26 cellular contexts compared by ENCODE assay signal in genomic region chr13:104487006-104487405, GRCh38.
DNase-seq lines count a peak whose midpoint lies in the region; ATAC-seq, FAIRE-seq and TF ChIP-seq lines count a peak whose summit lies in the region.
"Had no signal": no experiment of that assay in that cellular context is flagged by ENCODE, and none has a peak within 500 bp of the region (broad histone marks: within the 10 kb centered on the region; RNA-seq: fewer than 3 reads in every experiment).

No MANE protein-coding gene starts in this region.

- H3K36me3 ChIP-seq in astrocyte (ENCODE audit: insufficient read depth, low read length) (no peaks in the 10 kb centered on the region), fibroblast of lung (ENCODE audit: control insufficient read depth, insufficient read depth, low read length) (no peaks in the 10 kb centered on the region)

- peak; percentile 27 for DNase-seq in HS-27A (ENCODE audit: low read depth)
- peak; percentile 67 for DNase-seq in astrocyte (ENCODE audit: low read depth)
- peak; percentile 0 to 75 for DNase-seq in fibroblast of lung (ENCODE audit: low read depth in 2 of 2)
- DNase-seq in effector memory CD8-positive, alpha-beta T cell, result no peak
- DNase-seq in NCI-H2107 (lab: John Stamatoyannopoulos, UW), result no peak
- no peak for DNase-seq in GM19239 (ENCODE audit: insufficient read length, low spot score)
- DNase-seq: Caco-2; CD8-positive, alpha-beta T cell; DND-41; GM23248; H7; NCI-H1048; NCI-H1417 treated with DMSO at 0.1 percent for 48 hours; NCI-H1694 treated with DMSO at 0.1 percent for 48 hours; NCI-H2081; NCI-H526 treated with DMSO at 0.1 percent for 48 hours; SHP77 had no signal

- H3K9ac ChIP-seq in astrocyte (ENCODE audit: low read length), result no peak overlapping the region
- no peak overlapping the region for H3K9ac ChIP-seq in fibroblast of lung (ENCODE audit: insufficient read depth, low read length)
- H3K9ac ChIP-seq: GM23248, KMS-11 had no signal

- no peaks in the 10 kb centered on the region for H3K27me3 ChIP-seq in astrocyte (ENCODE audit: insufficient read depth, low read length)
- H3K27me3 ChIP-seq in fibroblast of lung (ENCODE audit: control insufficient read depth, insufficient read depth, low read length), result no peaks in the 10 kb centered on the region

- H3K27ac ChIP-seq in astrocyte (ENCODE audit: low read depth, low read length) (no peak overlapping the region), fibroblast of lung (ENCODE audit: insufficient read depth, low read length) (no peak overlapping the region)
- H3K27ac ChIP-seq: C4-2B, GM23248, KMS-11, RWPE1 had no signal

- no peaks in the 10 kb centered on the region for H3K36me3 Mint-ChIP-seq in astrocyte (ENCODE audit: low read depth, unreplicated experiment)
- no peaks in the 10 kb centered on the region for H3K36me3 Mint-ChIP-seq in nephron (ENCODE audit: low read depth)
- no peaks in the 10 kb centered on the region for H3K36me3 Mint-ChIP-seq in effector memory CD8-positive, alpha-beta T cell (ENCODE audit: insufficient read depth)
- H3K36me3 Mint-ChIP-seq: CD8-positive, alpha-beta T cell; IgD-negative memory B cell had no signal

- H3K4me1 Mint-ChIP-seq in astrocyte (ENCODE audit: low read depth, unreplicated experiment) (no peaks in the 10 kb centered on the region), nephron (peaks cover 20% of the 10 kb centered on the region)
- no peaks in the 10 kb centered on the region for H3K4me1 Mint-ChIP-seq in effector memory CD8-positive, alpha-beta T cell (ENCODE audit: low read depth in 2 of 2)
- H3K4me1 Mint-ChIP-seq: B cell, IgD-negative memory B cell had no signal

- FAIRE-seq in astrocyte (lab: Jason Lieb, UNC), result no peak
- FAIRE-seq in GM19239 (lab: Jason Lieb, UNC), result no peak
- FAIRE-seq: GM12892 had no signal

- no peak overlapping the region for H2AFZ ChIP-seq in astrocyte (ENCODE audit: low read depth, low read length)
- H2AFZ ChIP-seq in fibroblast of lung (ENCODE audit: low read length), result no peak overlapping the region
- H2AFZ ChIP-seq: GM23248 had no signal

- no peak overlapping the region for H3K4me3 Mint-ChIP-seq in astrocyte (ENCODE audit: unreplicated experiment)
- H3K4me3 Mint-ChIP-seq in nephron, result peak overlapping the region in 1 of 3 experiments; percentile 57
- no peak overlapping the region for H3K4me3 Mint-ChIP-seq in effector memory CD8-positive, alpha-beta T cell
- H3K4me3 Mint-ChIP-seq: B cell; CD8-positive, alpha-beta T cell; IgD-negative memory B cell had no signal

- H3K27me3 Mint-ChIP-seq in astrocyte (ENCODE audit: low read depth, unreplicated experiment), result no peaks in the 10 kb centered on the region
- H3K27me3 Mint-ChIP-seq in nephron (ENCODE audit: low read depth), result no peaks in the 10 kb centered on the region
- no peaks in the 10 kb centered on the region for H3K27me3 Mint-ChIP-seq in effector memory CD8-positive, alpha-beta T cell
- H3K27me3 Mint-ChIP-seq: B cell, IgD-negative memory B cell had no signal

- no peak overlapping the region for H3K4me2 ChIP-seq in astrocyte (ENCODE audit: low read length)
- no peak overlapping the region for H3K4me2 ChIP-seq in fibroblast of lung (ENCODE audit: extremely low read depth, insufficient read depth, low read length)
- H3K4me2 ChIP-seq: KMS-11 had no signal

- TF ChIP-seq CTCF in astrocyte (IDR thresholded peaks at IDR 0.05; ENCODE audit: insufficient read depth, low read depth, low read length) (no peak), fibroblast of lung (conservative IDR thresholded peaks at IDR 0.05 in 1 of 2, IDR thresholded peaks at IDR 0.05 in 1 of 2; ENCODE audit: low read depth in 1 of 2, low read length in 2 of 2) (no peak), nephron (IDR thresholded peaks at IDR 0.05; ENCODE audit: unreplicated experiment in 3 of 3) (no peak)

- H3K9me3 ChIP-seq in astrocyte (ENCODE audit: insufficient read depth, low read depth, low read length) (no peaks in the 10 kb centered on the region), fibroblast of lung (ENCODE audit: control insufficient read depth, insufficient read depth, low read depth, low read length) (no peaks in the 10 kb centered on the region)
- H3K9me3 ChIP-seq: Caco-2 had no signal

- no peak overlapping the region for H3K4me3 ChIP-seq in astrocyte (ENCODE audit: insufficient read depth, low read depth, low read length)
- H3K4me3 ChIP-seq in fibroblast of lung (replicated peaks in 1 of 4; ENCODE audit: control extremely low read depth in 1 of 4, insufficient read depth in 1 of 4, low read depth in 3 of 4, low read length in 4 of 4), result no peak overlapping the region
- H3K4me3 ChIP-seq: GM23248 had no signal

- H4K20me1 ChIP-seq in astrocyte (ENCODE audit: insufficient read depth, low read length) (no peaks in the 10 kb centered on the region), fibroblast of lung (ENCODE audit: control insufficient read depth, extremely low read depth, insufficient read depth, low read length) (no peaks in the 10 kb centered on the region)

- H3K4me1 ChIP-seq in astrocyte (ENCODE audit: insufficient read depth, low read length), result peaks cover 10% of the 10 kb centered on the region
- no peaks in the 10 kb centered on the region for H3K4me1 ChIP-seq in fibroblast of lung (ENCODE audit: control insufficient read depth, extremely low read depth, insufficient read depth, low read length)

- H3K79me2 ChIP-seq in astrocyte (ENCODE audit: insufficient read depth, low read length) (no peaks in the 10 kb centered on the region), fibroblast of lung (ENCODE audit: control insufficient read depth, insufficient read depth, low read length) (no peaks in the 10 kb centered on the region)

- H3K27ac Mint-ChIP-seq in astrocyte (ENCODE audit: unreplicated experiment) (no peak overlapping the region), nephron (peak overlapping the region in 2 of 3 experiments; percentile 68 to 79)
- H3K27ac Mint-ChIP-seq in effector memory CD8-positive, alpha-beta T cell, result no peak overlapping the region
- H3K27ac Mint-ChIP-seq: B cell; CD8-positive, alpha-beta T cell; IgD-negative memory B cell had no signal

- no peak for ATAC-seq in effector memory CD8-positive, alpha-beta T cell (replicated peaks)
- no peak for ATAC-seq in HG03280 (IDR thresholded peaks at IDR 0.05; ENCODE audit: unreplicated experiment)
- ATAC-seq: CD8-positive, alpha-beta T cell; Panc1 had no signal

- H3K9me3 Mint-ChIP-seq in astrocyte (ENCODE audit: unreplicated experiment), result no peaks in the 10 kb centered on the region
- no peaks in the 10 kb centered on the region for H3K9me3 Mint-ChIP-seq in nephron
- H3K9me3 Mint-ChIP-seq in effector memory CD8-positive, alpha-beta T cell, result peaks cover 0 to 3% of the 10 kb centered on the region in 2 donors

Comparison
In these comparisons a context has a peak if more than half of its experiments do, and no peak if none do; other contexts are left out.
1. DNase-seq: peak in HS-27A (single experiment), astrocyte (single experiment) and fibroblast of lung (2 of 2); none in effector memory CD8-positive, alpha-beta T cell (0 of 3), NCI-H2107 (single experiment) and GM19239 (single experiment).
2. H3K27ac Mint-ChIP-seq: peak in nephron (2 of 3); none in astrocyte (single experiment) and effector memory CD8-positive, alpha-beta T cell (0 of 2).